ENCODE assay signal across 1 cellular context in genomic region chr2:3434005-3434404, GRCh38.
TF ChIP-seq lines count a peak whose summit lies in the region.

No MANE protein-coding gene starts in this region.

TF ChIP-seq in GM23338, 12 proteins besides CTCF, POLR2A, EP300 and RAD21 (continued from another document):
- no peak for TF ChIP-seq ZNF462 (CRISPR knock-in tag; IDR thresholded peaks at IDR 0.05)
